ENCODE assay signal across 8 cellular contexts in genomic region chrX:118644378-118644777, GRCh38.
DNase-seq lines count a peak whose midpoint lies in the region; ATAC-seq and TF ChIP-seq lines count a peak whose summit lies in the region.

No MANE protein-coding gene starts in this region.

- CTCF ChIA-PET in Calu3 (lab: Charles Lee) = interaction anchor here (1.2 to 1.5 kb wide), 2 partner anchors 83 to 163 kb away, joined by 5 to 11 read pairs; partner anchors contain the start of gene IL13RA1

- H3K36me3 Mint-ChIP-seq in Calu3 (ENCODE audit: insufficient read depth, unreplicated experiment) = no peaks in the 10 kb centered on the region
- peaks cover 68% of the 10 kb centered on the region for H3K36me3 Mint-ChIP-seq in activated T-helper 17 cell treated with anti-CD3 and anti-CD28 coated beads, Interleukin-2, amount 50 U/mL, for 72 hours (ENCODE audit: low read depth)

- no peaks in the 10 kb centered on the region for H3K27me3 Mint-ChIP-seq in Calu3 (ENCODE audit: unreplicated experiment)
- no peaks in the 10 kb centered on the region for H3K27me3 Mint-ChIP-seq in activated T-helper 17 cell treated with anti-CD3 and anti-CD28 coated beads, Interleukin-2, amount 50 U/mL, for 72 hours

- no TSS peak for BruUV-seq in Calu3 (replicated peaks; lab: Mats Ljungman, UMichigan)

- H3K4me3 Mint-ChIP-seq in Calu3 (ENCODE audit: low read depth, unreplicated experiment) = no peak overlapping the region
- no peak overlapping the region for H3K4me3 Mint-ChIP-seq in activated T-helper 17 cell treated with anti-CD3 and anti-CD28 coated beads, Interleukin-2, amount 50 U/mL, for 72 hours

- TF ChIP-seq CTCF in Calu3 (IDR thresholded peaks at IDR 0.05; ENCODE audit: unreplicated experiment) (no peak), LNCAP (IDR thresholded peaks at IDR 0.05) (peak; percentile 48)

- DNase-seq in Calu3 = peak; percentile 15
- DNase-seq in kidney glomerular epithelial cell (lab: John Stamatoyannopoulos, UW) = peak; percentile 1

- peaks cover 7% of the 10 kb centered on the region for H3K4me1 Mint-ChIP-seq in Calu3 (ENCODE audit: low read depth, unreplicated experiment)
- H3K4me1 Mint-ChIP-seq in activated T-helper 17 cell treated with anti-CD3 and anti-CD28 coated beads, Interleukin-2, amount 50 U/mL, for 72 hours = no peaks in the 10 kb centered on the region

- intact Hi-C loops in Calu3 (cut with micrococcal nuclease; ENCODE audit: unreplicated experiment) = loop anchor here (1.0 to 5.0 kb wide), 2 partner anchors 83 to 163 kb away; partner anchors contain the start of gene IL13RA1

- no peaks in the 10 kb centered on the region for H3K9me3 Mint-ChIP-seq in Calu3 (ENCODE audit: low read depth, unreplicated experiment)
- H3K9me3 Mint-ChIP-seq in activated T-helper 17 cell treated with anti-CD3 and anti-CD28 coated beads, Interleukin-2, amount 50 U/mL, for 72 hours = no peaks in the 10 kb centered on the region

- ATAC-seq in activated T-helper 17 cell treated with anti-CD3 and anti-CD28 coated beads, Interleukin-2, amount 50 U/mL, for 72 hours (replicated peaks) = no peak
- no peak for ATAC-seq in HG02973 (IDR thresholded peaks at IDR 0.05; ENCODE audit: unreplicated experiment)
- ATAC-seq in HG02938 (IDR thresholded peaks at IDR 0.05; ENCODE audit: unreplicated experiment) = no peak
- ATAC-seq in HG02763 (IDR thresholded peaks at IDR 0.05; ENCODE audit: unreplicated experiment) = no peak
- no peak for ATAC-seq in GM21619 (IDR thresholded peaks at IDR 0.05; ENCODE audit: unreplicated experiment)

- H3K27ac Mint-ChIP-seq in Calu3 (ENCODE audit: unreplicated experiment) = no peak overlapping the region
- H3K27ac Mint-ChIP-seq in activated T-helper 17 cell treated with anti-CD3 and anti-CD28 coated beads, Interleukin-2, amount 50 U/mL, for 72 hours = peak overlapping the region; percentile 6
